1 cellular context compared by ENCODE assay signal in the genomic region with DNA sequence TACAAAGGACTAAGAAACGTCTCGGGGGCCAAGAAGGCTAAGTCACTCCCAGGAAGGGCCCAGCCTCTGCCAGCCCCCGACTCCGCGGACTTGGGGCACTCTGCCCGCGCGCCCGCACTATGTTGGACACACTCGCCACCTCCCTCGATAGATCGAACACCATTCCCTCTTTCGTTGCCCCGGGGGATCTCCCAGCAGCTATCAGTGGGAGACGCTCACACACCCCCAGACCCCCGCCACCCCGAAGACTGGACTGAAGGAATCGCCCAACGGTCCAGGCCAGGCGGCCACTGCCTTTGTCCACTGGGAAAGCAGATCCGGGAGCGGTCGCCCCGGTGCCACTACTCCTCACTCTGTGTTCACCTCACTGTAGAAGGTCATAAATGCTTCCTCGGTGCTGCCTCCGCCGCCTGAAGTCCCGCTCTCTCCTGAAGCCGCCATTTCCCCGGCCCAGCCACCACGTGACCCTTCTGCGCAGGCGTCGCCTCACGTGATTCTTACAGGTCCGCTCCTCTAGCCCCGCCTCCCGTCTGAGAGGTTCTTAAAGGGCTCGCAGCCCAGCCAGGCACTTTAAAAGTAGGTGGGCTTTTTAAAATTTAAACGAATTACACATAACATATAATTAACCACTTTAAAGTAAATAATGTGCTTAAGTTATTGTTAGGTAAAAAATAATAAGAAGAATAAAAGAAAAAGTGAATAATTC.
TF ChIP-seq lines count a peak whose summit lies in the region.

A gene with protein sequence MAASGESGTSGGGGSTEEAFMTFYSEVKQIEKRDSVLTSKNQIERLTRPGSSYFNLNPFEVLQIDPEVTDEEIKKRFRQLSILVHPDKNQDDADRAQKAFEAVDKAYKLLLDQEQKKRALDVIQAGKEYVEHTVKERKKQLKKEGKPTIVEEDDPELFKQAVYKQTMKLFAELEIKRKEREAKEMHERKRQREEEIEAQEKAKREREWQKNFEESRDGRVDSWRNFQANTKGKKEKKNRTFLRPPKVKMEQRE (minus strand): TSS at position 472 of the 706 bp plus-strand sequence. CDS start 31 bp downstream, at position 441.

TF ChIP-seq in K562, 482 proteins besides CTCF, POLR2A, EP300 and RAD21 (continued from another document):
- TF ChIP-seq, protein P1, sequence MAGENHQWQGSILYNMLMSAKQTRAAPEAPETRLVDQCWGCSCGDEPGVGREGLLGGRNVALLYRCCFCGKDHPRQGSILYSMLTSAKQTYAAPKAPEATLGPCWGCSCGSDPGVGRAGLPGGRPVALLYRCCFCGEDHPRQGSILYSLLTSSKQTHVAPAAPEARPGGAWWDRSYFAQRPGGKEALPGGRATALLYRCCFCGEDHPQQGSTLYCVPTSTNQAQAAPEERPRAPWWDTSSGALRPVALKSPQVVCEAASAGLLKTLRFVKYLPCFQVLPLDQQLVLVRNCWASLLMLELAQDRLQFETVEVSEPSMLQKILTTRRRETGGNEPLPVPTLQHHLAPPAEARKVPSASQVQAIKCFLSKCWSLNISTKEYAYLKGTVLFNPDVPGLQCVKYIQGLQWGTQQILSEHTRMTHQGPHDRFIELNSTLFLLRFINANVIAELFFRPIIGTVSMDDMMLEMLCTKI (IDR thresholded peaks at IDR 0.05; ENCODE audit: partially characterized antibody): no peak
- TF ChIP-seq ZBED1 (IDR thresholded peaks at IDR 0.05) (0 out of 2 replicates have a peak, but pooled peaks have one; percentile 63), CREB1 (IDR thresholded peaks at IDR 0.05) (0 out of 2 replicates have a peak, but pooled peaks have one; percentile 47), CREB1 (CRISPR knock-in tag; IDR thresholded peaks at IDR 0.05) (peak; percentile 55; the same call in 1 of the 2 replicates), TCF7 (IDR thresholded peaks at IDR 0.05; ENCODE audit: borderline replicate concordance) (no peak), ATF7 (IDR thresholded peaks at IDR 0.05) (peak; percentile 57; the same call in 1 of the 2 replicates), POU5F1 (IDR thresholded peaks at IDR 0.05; ENCODE audit: borderline replicate concordance, low read depth, low read length, partially characterized antibody) (no peak), SNRNP70 (optimal IDR thresholded peaks at IDR 0.05; ENCODE audit: low read depth, low read length) (no peak), CEBPB (tag; IDR thresholded peaks at IDR 0.05) (no peak), TBL1XR1 (IDR thresholded peaks at IDR 0.05; ENCODE audit: low read length in 2 of 2) (peak in 1 of 2 experiments; percentile 51; a peak in 2 of 4 replicates), ILK (tag; IDR thresholded peaks at IDR 0.05; ENCODE audit: borderline replicate concordance, low read depth) (no peak), RB1 (IDR thresholded peaks at IDR 0.05; ENCODE audit: low read depth) (peak; percentile 88), ZFX (CRISPR knock-in tag; IDR thresholded peaks at IDR 0.05) (peak; percentile 76), COPS2 (conservative IDR thresholded peaks at IDR 0.05) (no peak), SP1 (CRISPR knock-in tag; IDR thresholded peaks at IDR 0.05) (peak; percentile 68), GTF2E2 (tag; IDR thresholded peaks at IDR 0.05) (peak; percentile 73; the same call in 1 of the 2 replicates), PML (IDR thresholded peaks at IDR 0.05; ENCODE audit: low read length) (peak; percentile 82), YY1 (IDR thresholded peaks at IDR 0.05; ENCODE audit: borderline replicate concordance in 1 of 3, control insufficient read depth in 1 of 3, extremely low read depth in 1 of 3, insufficient read depth in 3 of 3, insufficient read length in 1 of 3, insufficient replicate concordance in 2 of 3, low read depth in 1 of 3, low read length in 2 of 3) (peak; percentile 84 to 99 (median 97))
- TF ChIP-seq, protein P2, sequence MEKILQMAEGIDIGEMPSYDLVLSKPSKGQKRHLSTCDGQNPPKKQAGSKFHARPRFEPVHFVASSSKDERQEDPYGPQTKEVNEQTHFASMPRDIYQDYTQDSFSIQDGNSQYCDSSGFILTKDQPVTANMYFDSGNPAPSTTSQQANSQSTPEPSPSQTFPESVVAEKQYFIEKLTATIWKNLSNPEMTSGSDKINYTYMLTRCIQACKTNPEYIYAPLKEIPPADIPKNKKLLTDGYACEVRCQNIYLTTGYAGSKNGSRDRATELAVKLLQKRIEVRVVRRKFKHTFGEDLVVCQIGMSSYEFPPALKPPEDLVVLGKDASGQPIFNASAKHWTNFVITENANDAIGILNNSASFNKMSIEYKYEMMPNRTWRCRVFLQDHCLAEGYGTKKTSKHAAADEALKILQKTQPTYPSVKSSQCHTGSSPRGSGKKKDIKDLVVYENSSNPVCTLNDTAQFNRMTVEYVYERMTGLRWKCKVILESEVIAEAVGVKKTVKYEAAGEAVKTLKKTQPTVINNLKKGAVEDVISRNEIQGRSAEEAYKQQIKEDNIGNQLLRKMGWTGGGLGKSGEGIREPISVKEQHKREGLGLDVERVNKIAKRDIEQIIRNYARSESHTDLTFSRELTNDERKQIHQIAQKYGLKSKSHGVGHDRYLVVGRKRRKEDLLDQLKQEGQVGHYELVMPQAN (IDR thresholded peaks at IDR 0.05; ENCODE audit: borderline replicate concordance): peak; percentile 90
- TF ChIP-seq, protein P3, sequence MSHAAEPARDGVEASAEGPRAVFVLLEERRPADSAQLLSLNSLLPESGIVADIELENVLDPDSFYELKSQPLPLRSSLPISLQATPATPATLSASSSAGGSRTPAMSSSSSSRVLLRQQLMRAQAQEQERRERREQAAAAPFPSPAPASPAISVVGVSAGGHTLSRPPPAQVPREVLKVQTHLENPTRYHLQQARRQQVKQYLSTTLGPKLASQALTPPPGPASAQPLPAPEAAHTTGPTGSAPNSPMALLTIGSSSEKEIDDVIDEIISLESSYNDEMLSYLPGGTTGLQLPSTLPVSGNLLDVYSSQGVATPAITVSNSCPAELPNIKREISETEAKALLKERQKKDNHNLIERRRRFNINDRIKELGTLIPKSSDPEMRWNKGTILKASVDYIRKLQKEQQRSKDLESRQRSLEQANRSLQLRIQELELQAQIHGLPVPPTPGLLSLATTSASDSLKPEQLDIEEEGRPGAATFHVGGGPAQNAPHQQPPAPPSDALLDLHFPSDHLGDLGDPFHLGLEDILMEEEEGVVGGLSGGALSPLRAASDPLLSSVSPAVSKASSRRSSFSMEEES (CRISPR knock-in tag; IDR thresholded peaks at IDR 0.05): peak; percentile 99
TF ChIP-seq in K562: peak in this region for 119.
